ENCODE assay signal across 19 cellular contexts in the genomic region with DNA sequence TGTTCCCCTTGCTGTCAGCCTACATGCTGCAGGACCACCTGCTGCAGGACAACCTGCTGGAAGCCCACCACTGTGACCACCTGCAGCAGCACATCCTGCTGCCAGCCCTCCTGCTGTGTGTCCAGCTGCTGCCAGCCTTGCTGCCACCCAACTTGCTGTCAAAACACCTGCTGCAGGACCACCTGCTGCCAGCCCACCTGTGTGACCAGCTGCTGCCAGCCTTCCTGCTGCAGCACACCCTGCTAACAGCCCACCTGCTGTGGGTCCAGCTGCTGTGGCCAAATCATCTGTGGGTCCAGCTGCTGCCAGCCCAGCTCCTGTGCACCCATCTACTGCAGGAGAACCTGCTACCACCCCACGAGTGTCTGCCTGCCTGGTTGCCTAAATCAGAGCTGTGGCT. TPM values are rescaled to one million over a fixed set of nuclear protein-coding genes. Genes with fewer than 3 reads are reported as not detected.
"Had no signal": no experiment of that assay in that cellular context is flagged by ENCODE, and none has a peak within 500 bp of the region (broad histone marks: within the 10 kb centered on the region; RNA-seq: fewer than 3 reads in every experiment).

No MANE protein-coding gene starts in this region.

RNA-seq across cellular contexts. Expression of a gene that starts 4.2 kb away (rescaled TPM):
- total RNA-seq: activated naive CD4-positive, alpha-beta T cell treated with anti-CD3 and anti-CD28 coated beads for 36 hours; activated naive CD4-positive, alpha-beta T cell treated with anti-CD3 and anti-CD28 coated beads, Interleukin-2, amount 50 U/mL, for 72 hours; activated naive CD8-positive, alpha-beta T cell treated with anti-CD3 and anti-CD28 coated beads for 36 hours; activated naive CD8-positive, alpha-beta T cell treated with anti-CD3 and anti-CD28 coated beads, Interleukin-2, amount 10 ng/mL, durations not matched to agents 7 days and 5 days; activated T-cell treated with anti-CD3 and anti-CD28 coated beads, Interleukin-2, amount 50 U/mL, for 4 hours; activated T-cell treated with anti-CD3 and anti-CD28 coated beads, Interleukin-2, amount 50 U/mL, for 72 hours; activated T-helper 1 cell treated with anti-CD3 and anti-CD28 coated beads, Interleukin-12 subunit alpha, Interleukin-12 subunit beta, Interleukin-2, Interleukin-4 antibody, amounts not matched to agents 30 ng/mL and 10 ng/mL and 1 ng/mL, durations not matched to agents 14 hours and 24 hours and 36 hours; activated T-helper 2 cell treated with anti-CD3 and anti-CD28 coated beads, Interferon-gamma antibody, Interleukin-2, Interleukin-4, amounts not matched to agents 10 μg/mL and 5 μg/mL and 100 μg/mL, durations not matched to agents 14 hours and 24 hours and 36 hours; adrenal gland; aorta; ascending aorta; astrocyte; body of pancreas; breast epithelium; bronchial epithelial cell; cardiac muscle cell; cardiac septum; cerebellum; chondrocyte had no signal

RNA-seq across cellular contexts. Expression of a gene that starts 6.1 kb away (rescaled TPM):
- total RNA-seq: activated naive CD4-positive, alpha-beta T cell treated with anti-CD3 and anti-CD28 coated beads for 36 hours; activated naive CD4-positive, alpha-beta T cell treated with anti-CD3 and anti-CD28 coated beads, Interleukin-2, amount 50 U/mL, for 72 hours; activated naive CD8-positive, alpha-beta T cell treated with anti-CD3 and anti-CD28 coated beads for 36 hours; activated naive CD8-positive, alpha-beta T cell treated with anti-CD3 and anti-CD28 coated beads, Interleukin-2, amount 10 ng/mL, durations not matched to agents 7 days and 5 days; activated T-cell treated with anti-CD3 and anti-CD28 coated beads, Interleukin-2, amount 50 U/mL, for 4 hours; activated T-cell treated with anti-CD3 and anti-CD28 coated beads, Interleukin-2, amount 50 U/mL, for 72 hours; activated T-helper 1 cell treated with anti-CD3 and anti-CD28 coated beads, Interleukin-12 subunit alpha, Interleukin-12 subunit beta, Interleukin-2, Interleukin-4 antibody, amounts not matched to agents 30 ng/mL and 10 ng/mL and 1 ng/mL, durations not matched to agents 14 hours and 24 hours and 36 hours; activated T-helper 2 cell treated with anti-CD3 and anti-CD28 coated beads, Interferon-gamma antibody, Interleukin-2, Interleukin-4, amounts not matched to agents 10 μg/mL and 5 μg/mL and 100 μg/mL, durations not matched to agents 14 hours and 24 hours and 36 hours; adrenal gland; aorta; ascending aorta; astrocyte; body of pancreas; breast epithelium; bronchial epithelial cell; cardiac muscle cell; cardiac septum; cerebellum; chondrocyte had no signal

RNA-seq across cellular contexts. Expression of a gene that starts 16.1 kb away (rescaled TPM):
- total RNA-seq: activated naive CD4-positive, alpha-beta T cell treated with anti-CD3 and anti-CD28 coated beads for 36 hours; activated naive CD4-positive, alpha-beta T cell treated with anti-CD3 and anti-CD28 coated beads, Interleukin-2, amount 50 U/mL, for 72 hours; activated naive CD8-positive, alpha-beta T cell treated with anti-CD3 and anti-CD28 coated beads for 36 hours; activated naive CD8-positive, alpha-beta T cell treated with anti-CD3 and anti-CD28 coated beads, Interleukin-2, amount 10 ng/mL, durations not matched to agents 7 days and 5 days; activated T-cell treated with anti-CD3 and anti-CD28 coated beads, Interleukin-2, amount 50 U/mL, for 4 hours; activated T-cell treated with anti-CD3 and anti-CD28 coated beads, Interleukin-2, amount 50 U/mL, for 72 hours; activated T-helper 1 cell treated with anti-CD3 and anti-CD28 coated beads, Interleukin-12 subunit alpha, Interleukin-12 subunit beta, Interleukin-2, Interleukin-4 antibody, amounts not matched to agents 30 ng/mL and 10 ng/mL and 1 ng/mL, durations not matched to agents 14 hours and 24 hours and 36 hours; activated T-helper 2 cell treated with anti-CD3 and anti-CD28 coated beads, Interferon-gamma antibody, Interleukin-2, Interleukin-4, amounts not matched to agents 10 μg/mL and 5 μg/mL and 100 μg/mL, durations not matched to agents 14 hours and 24 hours and 36 hours; adrenal gland; aorta; ascending aorta; astrocyte; body of pancreas; breast epithelium; bronchial epithelial cell; cardiac muscle cell; cardiac septum; cerebellum; chondrocyte had no signal

RNA-seq across cellular contexts. Expression of a gene that starts 21.8 kb away (rescaled TPM):
- total RNA-seq: activated naive CD4-positive, alpha-beta T cell treated with anti-CD3 and anti-CD28 coated beads for 36 hours; activated naive CD4-positive, alpha-beta T cell treated with anti-CD3 and anti-CD28 coated beads, Interleukin-2, amount 50 U/mL, for 72 hours; activated naive CD8-positive, alpha-beta T cell treated with anti-CD3 and anti-CD28 coated beads for 36 hours; activated naive CD8-positive, alpha-beta T cell treated with anti-CD3 and anti-CD28 coated beads, Interleukin-2, amount 10 ng/mL, durations not matched to agents 7 days and 5 days; activated T-cell treated with anti-CD3 and anti-CD28 coated beads, Interleukin-2, amount 50 U/mL, for 4 hours; activated T-cell treated with anti-CD3 and anti-CD28 coated beads, Interleukin-2, amount 50 U/mL, for 72 hours; activated T-helper 1 cell treated with anti-CD3 and anti-CD28 coated beads, Interleukin-12 subunit alpha, Interleukin-12 subunit beta, Interleukin-2, Interleukin-4 antibody, amounts not matched to agents 30 ng/mL and 10 ng/mL and 1 ng/mL, durations not matched to agents 14 hours and 24 hours and 36 hours; activated T-helper 2 cell treated with anti-CD3 and anti-CD28 coated beads, Interferon-gamma antibody, Interleukin-2, Interleukin-4, amounts not matched to agents 10 μg/mL and 5 μg/mL and 100 μg/mL, durations not matched to agents 14 hours and 24 hours and 36 hours; adrenal gland; aorta; ascending aorta; astrocyte; body of pancreas; breast epithelium; bronchial epithelial cell; cardiac muscle cell; cardiac septum; cerebellum; chondrocyte had no signal

RNA-seq across cellular contexts. Expression of a gene that starts 31.3 kb away (rescaled TPM):
- total RNA-seq: activated naive CD4-positive, alpha-beta T cell treated with anti-CD3 and anti-CD28 coated beads for 36 hours; activated naive CD4-positive, alpha-beta T cell treated with anti-CD3 and anti-CD28 coated beads, Interleukin-2, amount 50 U/mL, for 72 hours; activated naive CD8-positive, alpha-beta T cell treated with anti-CD3 and anti-CD28 coated beads for 36 hours; activated naive CD8-positive, alpha-beta T cell treated with anti-CD3 and anti-CD28 coated beads, Interleukin-2, amount 10 ng/mL, durations not matched to agents 7 days and 5 days; activated T-cell treated with anti-CD3 and anti-CD28 coated beads, Interleukin-2, amount 50 U/mL, for 4 hours; activated T-cell treated with anti-CD3 and anti-CD28 coated beads, Interleukin-2, amount 50 U/mL, for 72 hours; activated T-helper 1 cell treated with anti-CD3 and anti-CD28 coated beads, Interleukin-12 subunit alpha, Interleukin-12 subunit beta, Interleukin-2, Interleukin-4 antibody, amounts not matched to agents 30 ng/mL and 10 ng/mL and 1 ng/mL, durations not matched to agents 14 hours and 24 hours and 36 hours; activated T-helper 2 cell treated with anti-CD3 and anti-CD28 coated beads, Interferon-gamma antibody, Interleukin-2, Interleukin-4, amounts not matched to agents 10 μg/mL and 5 μg/mL and 100 μg/mL, durations not matched to agents 14 hours and 24 hours and 36 hours; adrenal gland; aorta; ascending aorta; astrocyte; body of pancreas; breast epithelium; bronchial epithelial cell; cardiac muscle cell; cardiac septum; cerebellum; chondrocyte had no signal
